8 cellular contexts compared by ENCODE assay signal in the genomic region with DNA sequence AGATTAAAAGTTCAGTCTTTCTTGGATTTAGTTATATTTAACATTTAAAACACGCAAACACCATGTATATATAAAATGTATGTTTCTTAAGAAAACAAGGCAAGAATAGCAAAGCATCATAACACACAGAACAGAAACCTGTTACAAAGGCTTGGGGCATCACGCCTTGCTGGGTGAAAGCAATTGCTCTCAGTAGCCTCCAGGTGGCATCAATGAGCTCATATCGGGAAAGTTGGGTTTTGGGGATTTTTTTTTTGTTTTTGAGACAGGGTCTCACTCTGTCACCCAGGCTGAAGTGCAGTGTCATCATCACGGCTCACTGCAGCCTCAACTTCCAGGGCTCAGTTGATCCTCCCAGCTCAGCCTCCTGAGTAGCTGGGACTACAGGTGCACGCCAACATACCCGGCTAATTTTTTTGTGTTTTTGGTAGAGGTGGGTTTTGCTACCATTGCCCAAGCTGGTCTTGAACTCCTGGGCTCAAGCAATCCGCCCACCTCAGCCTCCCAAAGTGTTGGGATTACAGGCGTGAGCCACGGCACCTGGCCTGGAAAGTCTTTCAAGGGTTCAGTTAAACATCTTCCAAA. TPM values are rescaled to one million over a fixed set of nuclear protein-coding genes. Genes with fewer than 3 reads are reported as not detected.
DNase-seq lines count a peak whose midpoint lies in the region; ATAC-seq, FAIRE-seq and TF ChIP-seq lines count a peak whose summit lies in the region.

No MANE protein-coding gene starts in this region.

- no peak for ATAC-seq in HG03095 (IDR thresholded peaks at IDR 0.05; ENCODE audit: unreplicated experiment)
- ATAC-seq in GM21619 (IDR thresholded peaks at IDR 0.05; ENCODE audit: unreplicated experiment): no peak

- DNase-seq in AML-193 (lab: John Stamatoyannopoulos, UW): peak; percentile 1 to 3
- no peak for DNase-seq in GM12892 (ENCODE audit: insufficient read length)
- peak; percentile 33 for DNase-seq in NCI-H748 (lab: John Stamatoyannopoulos, UW; ENCODE audit: unreplicated experiment)
- peak; percentile 60 for DNase-seq in astrocyte of the hippocampus (ENCODE audit: low read depth, low spot score)
- peak; percentile 4 for DNase-seq in stimulated activated naive CD4-positive, alpha-beta T cell treated with Interleukin-2 at 50 U/mL for 16 hours (lab: John Stamatoyannopoulos, UW)

- peak; percentile 58 for FAIRE-seq in GM12892 (lab: Jason Lieb, UNC)
- peak; percentile 95 for FAIRE-seq in islet of Langerhans (lab: Jason Lieb, UNC)

- TF ChIP-seq POLR2A in GM12892 (IDR thresholded peaks at IDR 0.05; ENCODE audit: low read depth, low read length): no peak

RNA-seq across cellular contexts. Expression of a gene that starts 56.9 kb away (rescaled TPM):
- 7.7 TPM for polyA plus RNA-seq in GM12892 (2012; ENCODE audit: missing spikeins)

RNA-seq across cellular contexts. Expression of a gene that starts 57.1 kb away (rescaled TPM):
- 17.7 TPM for polyA plus RNA-seq in GM12892 (2012; ENCODE audit: missing spikeins)
